ENCODE assay signal across 20 cellular contexts in the genomic region with DNA sequence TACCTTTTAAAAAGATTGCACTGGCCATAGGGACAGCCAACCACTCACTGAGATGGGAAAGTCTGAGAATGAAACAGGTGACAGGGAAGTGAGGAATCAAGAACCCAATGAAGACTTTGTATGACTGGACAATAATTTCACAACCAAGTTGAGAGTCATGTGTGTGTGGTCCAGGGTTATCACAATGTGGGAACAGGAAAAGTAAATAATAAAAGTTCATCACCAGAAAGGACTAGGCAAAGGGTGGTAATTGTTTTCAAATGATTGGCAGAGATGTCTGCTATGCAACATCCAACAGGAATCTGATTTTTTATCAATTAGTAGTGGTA.
A peak's percentile ranks its signal among the peaks of the same experiment; 100 is the strongest.
DNase-seq lines count a peak whose midpoint lies in the region; ATAC-seq, FAIRE-seq and TF ChIP-seq lines count a peak whose summit lies in the region.
"Had no signal": no experiment of that assay in that cellular context is flagged by ENCODE, and none has a peak within 500 bp of the region (broad histone marks: within the 10 kb centered on the region; RNA-seq: fewer than 3 reads in every experiment).

No MANE protein-coding gene starts in this region.

- POLR2A ChIA-PET in A549 (lab: Yijun Ruan, JAX) = no interaction called here

- TF ChIP-seq CTCF in A549 (IDR thresholded peaks at IDR 0.05) (no peak), esophagus muscularis mucosa (IDR thresholded peaks at IDR 0.05) (no peak), sigmoid colon (IDR thresholded peaks at IDR 0.05) (no peak)

- intact Hi-C loops in esophagus muscularis mucosa (cut with DNase I) = no loop called here
- intact Hi-C loops in sigmoid colon (cut with DNase I) = no loop called here

- H3K36me3 ChIP-seq in esophagus muscularis mucosa = no peaks in the 10 kb centered on the region
- H3K36me3 ChIP-seq in sigmoid colon = no peaks in the 10 kb centered on the region
- H3K36me3 ChIP-seq: SJSA1 had no signal

- no peak for TF ChIP-seq POLR2A in A549 (IDR thresholded peaks at IDR 0.05; ENCODE audit: low read length)
- TF ChIP-seq POLR2A in esophagus muscularis mucosa (IDR thresholded peaks at IDR 0.05; ENCODE audit: low read depth) = no peak
- TF ChIP-seq POLR2A in sigmoid colon (IDR thresholded peaks at IDR 0.05) = no peak

- no peak for DNase-seq in A549 (ENCODE audit: low read depth in 1 of 2, low spot score in 1 of 2)
- peak; percentile 50 for DNase-seq in MV-4-11 (lab: John Stamatoyannopoulos, UW)
- no peak for DNase-seq in esophagus muscularis mucosa (ENCODE audit: extremely low spot score)
- DNase-seq in sigmoid colon = no peak
- no peak for DNase-seq in NCI-H748 treated with DMSO at 0.1 percent for 48 hours (lab: John Stamatoyannopoulos, UW)
- DNase-seq in NCI-H82 treated with DMSO at 0.1 percent for 48 hours (lab: John Stamatoyannopoulos, UW; ENCODE audit: unreplicated experiment) = no peak
- DNase-seq: C1 segment of cervical spinal cord, GF-D8, NCI-H1417, NCI-H187 treated with DMSO at 0.1 percent for 48 hours, NCI-H2171, NCI-H446 had no signal

- TF ChIP-seq EP300 in A549 (IDR thresholded peaks at IDR 0.05) = no peak
- TF ChIP-seq EP300 in esophagus muscularis mucosa (IDR thresholded peaks at IDR 0.05) = no peak
- no peak for TF ChIP-seq EP300 in sigmoid colon (IDR thresholded peaks at IDR 0.05)

- H3K4me3 ChIP-seq in A549 (no peak overlapping the region), esophagus muscularis mucosa (no peak overlapping the region), sigmoid colon (no peak overlapping the region)
- H3K4me3 ChIP-seq: SJSA1 had no signal

- CTCF ChIA-PET in A549 (lab: Yijun Ruan, JAX) = no interaction called here

- no peaks in the 10 kb centered on the region for H3K9me3 ChIP-seq in A549
- no peaks in the 10 kb centered on the region for H3K9me3 ChIP-seq in esophagus muscularis mucosa
- H3K9me3 ChIP-seq in sigmoid colon = no peaks in the 10 kb centered on the region
- H3K9me3 ChIP-seq: SJSA1 had no signal

- TF ChIP-seq RAD21 in A549 (conservative IDR thresholded peaks at IDR 0.05 in 1 of 2, IDR thresholded peaks at IDR 0.05 in 1 of 2) = no peak

- H3K27ac ChIP-seq in A549 = no peak overlapping the region
- peak overlapping the region; percentile 49 to 86 (median 70) for H3K27ac ChIP-seq in esophagus muscularis mucosa (replicated peaks in 1 of 4)
- H3K27ac ChIP-seq in sigmoid colon = peak overlapping the region; percentile 54 to 86 (median 72)
- H3K27ac ChIP-seq: SJSA1 had no signal

- no peaks in the 10 kb centered on the region for H3K27me3 ChIP-seq in esophagus muscularis mucosa
- H3K27me3 ChIP-seq in sigmoid colon = no peaks in the 10 kb centered on the region
- H3K27me3 ChIP-seq: SJSA1 had no signal

- FAIRE-seq in A549 (lab: Jason Lieb, UNC) = peak; percentile 59
- FAIRE-seq: A204.1, GM12891, GM18507, H1, HepG2 had no signal

- no peak overlapping the region for H3K4me2 ChIP-seq in A549

- ATAC-seq in A549 = no peak
- no peak for ATAC-seq in GM21529 (IDR thresholded peaks at IDR 0.05; ENCODE audit: unreplicated experiment)
- ATAC-seq in HG02610 (IDR thresholded peaks at IDR 0.05; ENCODE audit: unreplicated experiment) = no peak
- ATAC-seq: HepG2 had no signal

- no peaks in the 10 kb centered on the region for H3K4me1 ChIP-seq in A549
- H3K4me1 ChIP-seq in esophagus muscularis mucosa = peaks cover 0 to 63% (median 36%) of the 10 kb centered on the region in 4 donors
- peaks cover 0 to 28% (median 2%) of the 10 kb centered on the region in 4 donors for H3K4me1 ChIP-seq in sigmoid colon
- H3K4me1 ChIP-seq: SJSA1 had no signal

TF ChIP-seq in A549, 52 proteins besides CTCF, POLR2A, EP300 and RAD21:
- TF ChIP-seq RNF2 (IDR thresholded peaks at IDR 0.05; ENCODE audit: borderline replicate concordance, low read depth) (no peak), JUNB (IDR thresholded peaks at IDR 0.05) (no peak), ESRRA (IDR thresholded peaks at IDR 0.05; ENCODE audit: borderline replicate concordance, low read length) (no peak), MAZ (IDR thresholded peaks at IDR 0.05; ENCODE audit: borderline replicate concordance, low read depth, low read length) (no peak), HOXA7 (CRISPR knock-in tag; IDR thresholded peaks at IDR 0.05) (no peak), MYC (IDR thresholded peaks at IDR 0.05; ENCODE audit: borderline replicate concordance, low read length) (no peak), ZNF302 (CRISPR knock-in tag; IDR thresholded peaks at IDR 0.05) (no peak), CEBPB (IDR thresholded peaks at IDR 0.05) (no peak), GATA3 (IDR thresholded peaks at IDR 0.05; ENCODE audit: borderline replicate concordance) (no peak), ATOH8 (CRISPR knock-in tag; IDR thresholded peaks at IDR 0.05; ENCODE audit: low read depth) (no peak), RARB (CRISPR knock-in tag; IDR thresholded peaks at IDR 0.05) (no peak), CHD4 (IDR thresholded peaks at IDR 0.05; ENCODE audit: borderline replicate concordance) (no peak), NFE2L2 (conservative IDR thresholded peaks at IDR 0.05; ENCODE audit: low read length) (no peak), HEYL (CRISPR knock-in tag; IDR thresholded peaks at IDR 0.05) (no peak), HOXB13 (CRISPR knock-in tag; IDR thresholded peaks at IDR 0.05; ENCODE audit: low read depth) (no peak)
- TF ChIP-seq, protein P1, sequence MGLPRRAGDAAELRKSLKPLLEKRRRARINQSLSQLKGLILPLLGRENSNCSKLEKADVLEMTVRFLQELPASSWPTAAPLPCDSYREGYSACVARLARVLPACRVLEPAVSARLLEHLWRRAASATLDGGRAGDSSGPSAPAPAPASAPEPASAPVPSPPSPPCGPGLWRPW (IDR thresholded peaks at IDR 0.05) = no peak

Comparison
In these comparisons a context has a peak if more than half of its experiments do, and no peak if none do; other contexts are left out.
1. H3K27ac ChIP-seq: peak in esophagus muscularis mucosa (4 of 4) and sigmoid colon (4 of 4); none in A549 (0 of 2).